ENCODE assay signal across 8 cellular contexts in the genomic region with DNA sequence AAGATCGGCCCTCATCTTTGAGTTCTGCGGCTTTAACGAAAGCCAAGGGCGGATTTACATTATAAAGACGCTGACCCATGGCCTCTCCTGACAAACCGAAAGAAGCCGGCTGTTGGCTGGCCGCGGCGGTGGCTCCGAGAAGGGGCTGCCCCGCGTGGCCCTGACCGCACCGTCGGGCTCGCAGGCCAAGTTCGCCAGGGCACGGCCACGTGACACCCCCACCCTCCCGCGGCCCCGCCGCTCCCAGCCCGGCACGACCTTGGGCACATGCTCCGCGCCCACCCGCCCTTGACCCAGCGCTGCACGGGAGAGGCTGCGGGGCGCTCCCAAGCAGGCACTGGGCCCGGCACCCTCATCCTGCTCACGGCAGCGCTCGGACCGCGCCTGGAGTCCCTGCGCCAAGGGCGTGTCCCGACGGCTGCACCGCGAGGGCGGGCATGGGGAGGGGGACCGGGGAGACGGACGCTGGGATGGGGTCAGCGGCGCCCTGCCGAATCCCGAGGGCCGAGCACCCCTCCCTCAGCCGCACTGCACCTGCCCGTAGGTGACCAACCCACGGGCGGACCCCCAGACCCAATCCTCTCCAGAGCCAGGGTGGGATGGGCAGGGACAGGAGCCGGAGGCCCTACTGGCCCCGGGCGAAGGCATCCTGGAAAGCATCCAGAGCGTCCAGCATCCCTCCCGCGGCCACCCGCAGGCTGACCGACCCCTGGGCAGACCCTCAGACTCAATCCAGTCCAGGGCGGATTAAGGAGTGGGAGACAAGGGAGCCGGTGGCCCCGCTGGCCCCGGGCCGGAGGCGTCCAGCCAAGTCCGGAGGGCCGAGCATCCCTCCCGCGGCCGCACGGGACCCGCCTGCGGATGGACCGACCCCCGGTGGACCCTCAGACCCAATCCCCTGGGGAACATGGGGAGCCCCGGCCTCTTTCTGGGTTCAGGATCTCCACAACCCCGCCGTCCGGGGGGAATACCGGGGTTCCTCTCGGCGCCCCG. TPM values are rescaled to one million over a fixed set of nuclear protein-coding genes. Genes with fewer than 3 reads are reported as not detected.
DNase-seq lines count a peak whose midpoint lies in the region; ATAC-seq, FAIRE-seq and TF ChIP-seq lines count a peak whose summit lies in the region.

No MANE protein-coding gene starts in this region.

- H3K9ac ChIP-seq in OCI-LY3 (ENCODE audit: low read length) (peak overlapping the region; percentile 51), astrocyte (ENCODE audit: low read length) (peak overlapping the region; percentile 57), skeletal muscle satellite cell (ENCODE audit: low read depth, low read length) (peak overlapping the region; percentile 78)

- peak overlapping the region; percentile 76 for H3K4me3 Mint-ChIP-seq in astrocyte (ENCODE audit: unreplicated experiment)

- H3K27ac ChIP-seq in OCI-LY3 (ENCODE audit: low read length) (no peak overlapping the region), astrocyte (ENCODE audit: low read depth, low read length) (no peak overlapping the region)

- FAIRE-seq in astrocyte (lab: Jason Lieb, UNC) = no peak

- H2AFZ ChIP-seq in OCI-LY3 (ENCODE audit: low read depth, low read length) (peak overlapping the region; percentile 11; the same call in 1 of the 2 replicates), astrocyte (ENCODE audit: low read depth, low read length) (peak overlapping the region; percentile 31)

- H3K27me3 ChIP-seq in OCI-LY3 (ENCODE audit: low read depth, low read length) = peaks cover 27% of the 10 kb centered on the region
- H3K27me3 ChIP-seq in astrocyte (ENCODE audit: insufficient read depth, low read length) = peaks cover 28% of the 10 kb centered on the region
- H3K27me3 ChIP-seq in skeletal muscle satellite cell (ENCODE audit: control insufficient read depth, insufficient read depth, low read length) = peaks cover 12% of the 10 kb centered on the region

- TF ChIP-seq CTCF in OCI-LY3 (IDR thresholded peaks at IDR 0.05; ENCODE audit: low read depth, low read length) (no peak), astrocyte (IDR thresholded peaks at IDR 0.05; ENCODE audit: insufficient read depth, low read depth, low read length) (no peak)

- H3K9me3 Mint-ChIP-seq in astrocyte (ENCODE audit: unreplicated experiment) = no peaks in the 10 kb centered on the region

- CTCF ChIA-PET in HEK293T (lab: Yijun Ruan, JAX) = no interaction called here

- no peaks in the 10 kb centered on the region for H3K9me3 ChIP-seq in OCI-LY3 (ENCODE audit: insufficient read depth, low read length)
- H3K9me3 ChIP-seq in astrocyte (ENCODE audit: insufficient read depth, low read depth, low read length) = no peaks in the 10 kb centered on the region
- H3K9me3 ChIP-seq in skeletal muscle satellite cell (replicated peaks; ENCODE audit: low read length) = no peaks in the 10 kb centered on the region

- H3K36me3 Mint-ChIP-seq in astrocyte (ENCODE audit: low read depth, unreplicated experiment) = no peaks in the 10 kb centered on the region

- H3K4me3 ChIP-seq in OCI-LY3 (ENCODE audit: low read length) = peak overlapping the region; percentile 80
- peak overlapping the region; percentile 45 for H3K4me3 ChIP-seq in astrocyte (ENCODE audit: insufficient read depth, low read depth, low read length)
- H3K4me3 ChIP-seq in iPS-11a (ENCODE audit: low read depth, low read length) = peak overlapping the region; percentile 52
- H3K4me3 ChIP-seq in skeletal muscle satellite cell (ENCODE audit: low read length) = peak overlapping the region; percentile 80

- H3K4me2 ChIP-seq in OCI-LY3 (ENCODE audit: low read length) (peak overlapping the region; percentile 81), astrocyte (ENCODE audit: low read length) (peak overlapping the region; percentile 84), skeletal muscle satellite cell (ENCODE audit: low read length) (peak overlapping the region; percentile 90)

- peaks cover 7% of the 10 kb centered on the region for H3K4me1 Mint-ChIP-seq in astrocyte (ENCODE audit: low read depth, unreplicated experiment)

- H3K36me3 ChIP-seq in OCI-LY3 (replicated peaks; ENCODE audit: low read depth, low read length) = no peaks in the 10 kb centered on the region
- no peaks in the 10 kb centered on the region for H3K36me3 ChIP-seq in astrocyte (ENCODE audit: insufficient read depth, low read length)
- H3K36me3 ChIP-seq in skeletal muscle satellite cell (ENCODE audit: insufficient read depth, low read length) = no peaks in the 10 kb centered on the region

- H3K27ac Mint-ChIP-seq in astrocyte (ENCODE audit: unreplicated experiment) = peak overlapping the region; percentile 69

- no peaks in the 10 kb centered on the region for H4K20me1 ChIP-seq in OCI-LY3 (ENCODE audit: insufficient read depth, low read length)
- H4K20me1 ChIP-seq in astrocyte (ENCODE audit: insufficient read depth, low read length) = peaks cover 6% of the 10 kb centered on the region

- H3K79me2 ChIP-seq in OCI-LY3 (ENCODE audit: low read length) = no peaks in the 10 kb centered on the region
- peaks cover 3% of the 10 kb centered on the region for H3K79me2 ChIP-seq in astrocyte (ENCODE audit: insufficient read depth, low read length)

- H3K4me1 ChIP-seq in OCI-LY3 (ENCODE audit: low read length) (peaks cover 30% of the 10 kb centered on the region), astrocyte (ENCODE audit: insufficient read depth, low read length) (peaks cover 35% of the 10 kb centered on the region), skeletal muscle satellite cell (ENCODE audit: control insufficient read depth, insufficient read depth, low read length) (peaks cover 35% of the 10 kb centered on the region)

- peak; percentile 10 to 37 for DNase-seq in NOMO-1 (lab: John Stamatoyannopoulos, UW; ENCODE audit: unreplicated experiment in 2 of 2)
- no peak for DNase-seq in NOMO-1 treated with dmso at 0.1 percent for 144 hours (lab: John Stamatoyannopoulos, UW; ENCODE audit: unreplicated experiment)
- no peak for DNase-seq in astrocyte (ENCODE audit: low read depth)
- DNase-seq in HEK293T (ENCODE audit: extremely low spot score) = no peak

- POLR2A ChIA-PET in HEK293T (lab: Yijun Ruan, JAX) = no interaction called here

- no peak for ATAC-seq in HG03571 (IDR thresholded peaks at IDR 0.05; ENCODE audit: unreplicated experiment)

- H3K27me3 Mint-ChIP-seq in astrocyte (ENCODE audit: low read depth, unreplicated experiment) = peaks cover 45% of the 10 kb centered on the region

TF ChIP-seq in HEK293T, 16 proteins besides CTCF, POLR2A, EP300 and RAD21:
- TF ChIP-seq FOXK2 (IDR thresholded peaks at IDR 0.05) (no peak), LEF1 (IDR thresholded peaks at IDR 0.05; ENCODE audit: borderline replicate concordance) (no peak), FOXA1 (IDR thresholded peaks at IDR 0.05) (no peak), NFRKB (IDR thresholded peaks at IDR 0.05) (no peak), BHLHE40 (IDR thresholded peaks at IDR 0.05; ENCODE audit: borderline replicate concordance) (no peak), SP1 (IDR thresholded peaks at IDR 0.05) (no peak), HDGF (IDR thresholded peaks at IDR 0.05; ENCODE audit: borderline replicate concordance) (no peak), ARNT (IDR thresholded peaks at IDR 0.05) (no peak), CTBP1 (IDR thresholded peaks at IDR 0.05; ENCODE audit: borderline replicate concordance) (no peak), FOXM1 (IDR thresholded peaks at IDR 0.05; ENCODE audit: borderline replicate concordance) (no peak), ZNF384 (IDR thresholded peaks at IDR 0.05) (no peak), ELF4 (IDR thresholded peaks at IDR 0.05) (no peak)
- TF ChIP-seq, protein P1, sequence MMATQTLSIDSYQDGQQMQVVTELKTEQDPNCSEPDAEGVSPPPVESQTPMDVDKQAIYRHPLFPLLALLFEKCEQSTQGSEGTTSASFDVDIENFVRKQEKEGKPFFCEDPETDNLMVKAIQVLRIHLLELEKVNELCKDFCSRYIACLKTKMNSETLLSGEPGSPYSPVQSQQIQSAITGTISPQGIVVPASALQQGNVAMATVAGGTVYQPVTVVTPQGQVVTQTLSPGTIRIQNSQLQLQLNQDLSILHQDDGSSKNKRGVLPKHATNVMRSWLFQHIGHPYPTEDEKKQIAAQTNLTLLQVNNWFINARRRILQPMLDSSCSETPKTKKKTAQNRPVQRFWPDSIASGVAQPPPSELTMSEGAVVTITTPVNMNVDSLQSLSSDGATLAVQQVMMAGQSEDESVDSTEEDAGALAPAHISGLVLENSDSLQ (IDR thresholded peaks at IDR 0.05) = no peak

RNA-seq across cellular contexts. Expression of gene CPT1A, which starts 0.8 kb away (rescaled TPM):
- total RNA-seq in astrocyte = 2.3 and 2.8 TPM in 2 replicates
- 20.8 and 26.0 TPM in 2 replicates for total RNA-seq in skeletal muscle satellite cell (2012; rRNA removed)

Comparison
In these comparisons a context has a peak if more than half of its experiments do, and no peak if none do; other contexts are left out.
1. DNase-seq: peak in NOMO-1 (2 of 2); none in NOMO-1 treated with dmso at 0.1 percent for 144 hours (single experiment), astrocyte (single experiment) and HEK293T (single experiment).
2. Peak in every context shown above with its lines, with median percentiles within 50 percentile points of each other: H3K4me2 ChIP-seq, H3K4me3 ChIP-seq and H3K9ac ChIP-seq.